In genomic region chr3:82940124-82940523, GRCh38 we compare ENCODE assay signal across 1 cellular context.
TF ChIP-seq lines count a peak whose summit lies in the region.

No MANE protein-coding gene starts in this region.

TF ChIP-seq in H1, 55 proteins besides CTCF, POLR2A, EP300 and RAD21:
- TF ChIP-seq CHD1 (IDR thresholded peaks at IDR 0.05; ENCODE audit: low read depth, low read length) = no peak
- no peak for TF ChIP-seq TEAD4 (IDR thresholded peaks at IDR 0.05; ENCODE audit: low read depth, low read length)
